In the genomic region with DNA sequence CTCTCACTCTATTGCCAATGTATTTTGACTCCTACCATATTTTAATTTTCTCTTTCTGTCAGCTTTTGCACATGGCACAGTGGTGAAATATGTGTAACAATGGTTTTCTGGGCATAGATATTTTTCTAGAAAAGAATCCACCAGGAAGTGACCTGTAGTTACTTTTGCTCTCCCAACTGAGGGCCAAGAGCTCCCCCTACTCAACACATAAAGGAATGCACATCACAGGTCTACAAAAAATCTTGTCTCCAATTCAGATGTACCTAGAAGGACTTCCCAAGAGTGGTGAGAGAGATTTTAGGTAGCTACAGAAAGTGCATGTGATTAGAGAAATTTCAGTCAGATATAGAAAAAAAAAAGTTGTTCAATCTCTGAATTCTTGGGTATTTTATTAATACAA, we compare ENCODE assay signal across 9 cellular contexts. TPM values are rescaled to one million over a fixed set of nuclear protein-coding genes. Genes with fewer than 3 reads are reported as not detected.
DNase-seq lines count a peak whose midpoint lies in the region; ATAC-seq and TF ChIP-seq lines count a peak whose summit lies in the region.
"Had no signal": no experiment of that assay in that cellular context is flagged by ENCODE, and none has a peak within 500 bp of the region (broad histone marks: within the 10 kb centered on the region; RNA-seq: fewer than 3 reads in every experiment).

No MANE protein-coding gene starts in this region.

- ATAC-seq in activated CD8-positive, alpha-beta T cell treated with anti-CD3 and anti-CD28 coated beads, Interleukin-2, amount 10 ng/mL, durations not matched to agents 7 days and 5 days = no peak

- no peaks in the 10 kb centered on the region for H3F3A ChIP-seq in OCI-LY1 (ENCODE audit: insufficient read depth, low read length)

- H3K9ac ChIP-seq in OCI-LY1 (ENCODE audit: low read length) = no peak overlapping the region

- no peak overlapping the region for H3K4me3 Mint-ChIP-seq in Caco-2 (ENCODE audit: unreplicated experiment)
- no peak overlapping the region for H3K4me3 Mint-ChIP-seq in activated CD8-positive, alpha-beta T cell treated with anti-CD3 and anti-CD28 coated beads, Interleukin-2, amount 10 ng/mL, durations not matched to agents 7 days and 5 days
- H3K4me3 Mint-ChIP-seq: mesothelial cell of epicardium had no signal

- H3K27ac ChIP-seq in OCI-LY1 (ENCODE audit: low read depth, low read length, poor library complexity, severe bottlenecking) = no peak overlapping the region

- no peaks in the 10 kb centered on the region for H3K9me2 ChIP-seq in OCI-LY1 (ENCODE audit: low read depth, low read length)

- H4K20me1 ChIP-seq in OCI-LY1 (ENCODE audit: insufficient read depth, low read length) = no peaks in the 10 kb centered on the region; the same call in 1 of the 2 replicates

- POLR2A ChIA-PET in Caco-2 (lab: Charles Lee) = no interaction called here
- POLR2A ChIA-PET in activated CD8-positive, alpha-beta T cell treated with anti-CD3 and anti-CD28 coated beads, Interleukin-2, amount 10 ng/mL, durations not matched to agents 7 days and 5 days (lab: Charles Lee) = no interaction called here

- intact Hi-C loops in Caco-2 (cut with micrococcal nuclease; ENCODE audit: unreplicated experiment) = loop anchor here (1.0 kb wide), 2 partner anchors 19 to 153 kb away; no protein-coding TSS in a partner anchor

- BruUV-seq in Caco-2 (replicated peaks; lab: Mats Ljungman, UMichigan) = no TSS peak

- H3K27me3 Mint-ChIP-seq in Caco-2 (ENCODE audit: insufficient read depth, unreplicated experiment) = peaks cover 14% of the 10 kb centered on the region
- peaks cover 13% of the 10 kb centered on the region for H3K27me3 Mint-ChIP-seq in activated CD8-positive, alpha-beta T cell treated with anti-CD3 and anti-CD28 coated beads, Interleukin-2, amount 10 ng/mL, durations not matched to agents 7 days and 5 days (ENCODE audit: low read depth)

- H3K4me1 Mint-ChIP-seq in Caco-2 (ENCODE audit: low read depth, unreplicated experiment) = no peaks in the 10 kb centered on the region
- H3K4me1 Mint-ChIP-seq in activated CD8-positive, alpha-beta T cell treated with anti-CD3 and anti-CD28 coated beads, Interleukin-2, amount 10 ng/mL, durations not matched to agents 7 days and 5 days (ENCODE audit: low read depth) = no peaks in the 10 kb centered on the region

- H3K4me1 ChIP-seq in Caco-2 = no peaks in the 10 kb centered on the region
- no peaks in the 10 kb centered on the region for H3K4me1 ChIP-seq in OCI-LY1 (ENCODE audit: insufficient read depth, low read length, severe bottlenecking)

- H3K4me3 ChIP-seq in Caco-2 (ENCODE audit: low read depth, low read length) (no peak overlapping the region), HFF-Myc (replicated peaks; ENCODE audit: low read depth, low read length) (no peak overlapping the region), OCI-LY1 (ENCODE audit: low read depth, low read length, poor library complexity, severe bottlenecking) (no peak overlapping the region), epithelial cell of proximal tubule (ENCODE audit: low read depth, low read length) (no peak overlapping the region)

- no peaks in the 10 kb centered on the region for H3K36me3 ChIP-seq in Caco-2 (ENCODE audit: control insufficient read depth, insufficient read depth, low read length)
- no peaks in the 10 kb centered on the region for H3K36me3 ChIP-seq in OCI-LY1 (ENCODE audit: insufficient read depth, low read length)

- TF ChIP-seq CTCF in Caco-2 (IDR thresholded peaks at IDR 0.05; ENCODE audit: insufficient read depth in 1 of 2, low read depth in 1 of 2, low read length in 1 of 2, severe bottlenecking in 1 of 2, unreplicated experiment in 1 of 2) (peak; percentile 52 to 55), HFF-Myc (IDR thresholded peaks at IDR 0.05; ENCODE audit: low read depth, low read length, missing control alignments) (peak; percentile 22), OCI-LY1 (IDR thresholded peaks at IDR 0.05; ENCODE audit: low read length) (peak; percentile 58), epithelial cell of proximal tubule (conservative IDR thresholded peaks at IDR 0.05; ENCODE audit: low read depth, low read length) (peak; percentile 69)

- no peaks in the 10 kb centered on the region for H3K79me2 ChIP-seq in OCI-LY1 (ENCODE audit: insufficient read depth, low read length)

- H3K27ac Mint-ChIP-seq in Caco-2 (ENCODE audit: unreplicated experiment) = no peak overlapping the region
- no peak overlapping the region for H3K27ac Mint-ChIP-seq in activated CD8-positive, alpha-beta T cell treated with anti-CD3 and anti-CD28 coated beads, Interleukin-2, amount 10 ng/mL, durations not matched to agents 7 days and 5 days
- H3K27ac Mint-ChIP-seq: mesothelial cell of epicardium had no signal

- H3K9me3 Mint-ChIP-seq in Caco-2 (ENCODE audit: unreplicated experiment) = no peaks in the 10 kb centered on the region
- H3K9me3 Mint-ChIP-seq in activated CD8-positive, alpha-beta T cell treated with anti-CD3 and anti-CD28 coated beads, Interleukin-2, amount 10 ng/mL, durations not matched to agents 7 days and 5 days (ENCODE audit: insufficient read depth) = no peaks in the 10 kb centered on the region
- H3K9me3 Mint-ChIP-seq: mesothelial cell of epicardium had no signal

- H2AFZ ChIP-seq in OCI-LY1 (ENCODE audit: low read length) = no peak overlapping the region

- H3K27me3 ChIP-seq in Caco-2 (replicated peaks; ENCODE audit: control insufficient read depth, insufficient read depth, low read length) = no peaks in the 10 kb centered on the region
- no peaks in the 10 kb centered on the region; the same call in 1 of the 2 replicates for H3K27me3 ChIP-seq in OCI-LY1 (ENCODE audit: insufficient read depth, low read length)

- peak in 1 of 2 experiments; percentile 19 for DNase-seq in Caco-2
- no peak for DNase-seq in HFF-Myc (ENCODE audit: extremely low read depth, low read depth)
- DNase-seq in epithelial cell of proximal tubule (ENCODE audit: low read depth) = no peak
- DNase-seq in NCI-H2171 treated with DMSO at 0.1 percent for 48 hours (lab: John Stamatoyannopoulos, UW) = no peak
- DNase-seq in activated CD8-positive, alpha-beta T cell treated with anti-CD3 and anti-CD28 coated beads, Interleukin-2, amount 10 ng/mL, durations not matched to agents 7 days and 5 days = no peak
- DNase-seq in middle frontal gyrus (ENCODE audit: extremely low spot score, low spot score) = no peak
- no peak for DNase-seq in NCI-H2227 treated with DMSO at 0.1 percent for 48 hours (lab: John Stamatoyannopoulos, UW)

- H3K36me3 Mint-ChIP-seq in Caco-2 (ENCODE audit: insufficient read depth, unreplicated experiment) = no peaks in the 10 kb centered on the region
- no peaks in the 10 kb centered on the region for H3K36me3 Mint-ChIP-seq in activated CD8-positive, alpha-beta T cell treated with anti-CD3 and anti-CD28 coated beads, Interleukin-2, amount 10 ng/mL, durations not matched to agents 7 days and 5 days (ENCODE audit: low read depth)
- H3K36me3 Mint-ChIP-seq: mesothelial cell of epicardium had no signal

- no peak overlapping the region for H3K4me2 ChIP-seq in OCI-LY1 (ENCODE audit: low read length)

- CTCF ChIA-PET in Caco-2 (lab: Charles Lee) = interaction anchor here (0.6 to 1.2 kb wide), 4 partner anchors 9 to 75 kb away, joined by 4 to 6 read pairs (median 6); no protein-coding TSS in a partner anchor
- CTCF ChIA-PET in activated CD8-positive, alpha-beta T cell treated with anti-CD3 and anti-CD28 coated beads, Interleukin-2, amount 10 ng/mL, durations not matched to agents 7 days and 5 days (lab: Charles Lee) = no interaction called here

- H3K9me3 ChIP-seq in Caco-2 (no peaks in the 10 kb centered on the region), OCI-LY1 (ENCODE audit: low read length) (no peaks in the 10 kb centered on the region)

RNA-seq across cellular contexts. Expression of a gene that starts 15.6 kb away (rescaled TPM):
- not detected in 2 replicates for total RNA-seq in Caco-2 (2022)
- total RNA-seq in epithelial cell of proximal tubule = not detected in 2 replicates
- not detected for total RNA-seq in activated CD8-positive, alpha-beta T cell treated with anti-CD3 and anti-CD28 coated beads, Interleukin-2, amount 10 ng/mL, durations not matched to agents 7 days and 5 days
- total RNA-seq: mesothelial cell of epicardium had no signal

RNA-seq across cellular contexts. Expression of a gene that starts 53.1 kb away (rescaled TPM):
- total RNA-seq in Caco-2 (2022) (not detected in 2 replicates), epithelial cell of proximal tubule (not detected in 2 replicates)
- total RNA-seq in activated CD8-positive, alpha-beta T cell treated with anti-CD3 and anti-CD28 coated beads, Interleukin-2, amount 10 ng/mL, durations not matched to agents 7 days and 5 days = not detected
